Comparison of ENCODE assay signal across 1 cellular context in the genomic region with DNA sequence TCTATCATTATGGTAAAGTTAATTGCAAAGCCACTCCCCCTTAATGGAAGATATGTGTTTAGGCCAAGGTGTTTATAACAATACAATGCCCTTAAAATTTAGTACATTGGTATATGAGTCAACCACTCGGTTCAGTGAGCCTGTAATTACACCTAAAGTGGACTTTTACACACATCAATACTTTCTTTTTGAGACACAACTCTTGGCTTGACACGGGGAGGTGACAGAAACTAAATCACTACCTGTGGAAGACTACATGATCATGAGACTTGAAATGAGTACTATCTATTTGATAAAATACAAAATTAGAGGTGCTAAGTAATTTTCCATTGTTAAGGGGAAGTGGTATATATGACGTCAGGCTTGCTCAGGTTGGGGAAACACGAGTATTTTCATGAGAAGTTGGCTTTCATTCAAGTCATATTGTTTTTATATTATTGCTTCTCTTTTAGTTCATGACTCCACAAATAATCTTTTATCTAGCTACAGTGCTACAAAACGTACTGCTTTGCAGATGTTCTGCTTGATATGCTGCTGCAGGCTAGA.
TF ChIP-seq lines count a peak whose summit lies in the region.

No MANE protein-coding gene starts in this region.

TF ChIP-seq in GM12878, 131 proteins besides CTCF, POLR2A, EP300 and RAD21 (continued from another document and continues in another):
- TF ChIP-seq, protein P1, sequence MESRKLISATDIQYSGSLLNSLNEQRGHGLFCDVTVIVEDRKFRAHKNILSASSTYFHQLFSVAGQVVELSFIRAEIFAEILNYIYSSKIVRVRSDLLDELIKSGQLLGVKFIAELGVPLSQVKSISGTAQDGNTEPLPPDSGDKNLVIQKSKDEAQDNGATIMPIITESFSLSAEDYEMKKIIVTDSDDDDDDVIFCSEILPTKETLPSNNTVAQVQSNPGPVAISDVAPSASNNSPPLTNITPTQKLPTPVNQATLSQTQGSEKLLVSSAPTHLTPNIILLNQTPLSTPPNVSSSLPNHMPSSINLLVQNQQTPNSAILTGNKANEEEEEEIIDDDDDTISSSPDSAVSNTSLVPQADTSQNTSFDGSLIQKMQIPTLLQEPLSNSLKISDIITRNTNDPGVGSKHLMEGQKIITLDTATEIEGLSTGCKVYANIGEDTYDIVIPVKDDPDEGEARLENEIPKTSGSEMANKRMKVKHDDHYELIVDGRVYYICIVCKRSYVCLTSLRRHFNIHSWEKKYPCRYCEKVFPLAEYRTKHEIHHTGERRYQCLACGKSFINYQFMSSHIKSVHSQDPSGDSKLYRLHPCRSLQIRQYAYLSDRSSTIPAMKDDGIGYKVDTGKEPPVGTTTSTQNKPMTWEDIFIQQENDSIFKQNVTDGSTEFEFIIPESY (IDR thresholded peaks at IDR 0.05): no peak
- TF ChIP-seq JUND (IDR thresholded peaks at IDR 0.05; ENCODE audit: low read depth, low read length) (no peak), HDAC2 (IDR thresholded peaks at IDR 0.05) (no peak), BACH1 (IDR thresholded peaks at IDR 0.05; ENCODE audit: borderline replicate concordance) (no peak), TAF1 (IDR thresholded peaks at IDR 0.05; ENCODE audit: borderline replicate concordance, low read depth, low read length) (no peak), MTA3 (IDR thresholded peaks at IDR 0.05; ENCODE audit: borderline replicate concordance, low read length) (no peak), CBX5 (IDR thresholded peaks at IDR 0.05; ENCODE audit: low read depth) (no peak), KLF5 (IDR thresholded peaks at IDR 0.05; ENCODE audit: partially characterized antibody) (no peak), IKZF1 (conservative IDR thresholded peaks at IDR 0.05) (0 out of 2 replicates have a peak, but pooled peaks have one; percentile 24), NFYA (IDR thresholded peaks at IDR 0.05; ENCODE audit: borderline replicate concordance, low read depth, low read length) (no peak), MYB (IDR thresholded peaks at IDR 0.05; ENCODE audit: borderline replicate concordance, low read depth, low read length) (no peak), ZNF24 (IDR thresholded peaks at IDR 0.05) (no peak), POLR2AphosphoS5 (IDR thresholded peaks at IDR 0.05; ENCODE audit: low read length) (no peak), JUNB (IDR thresholded peaks at IDR 0.05) (peak; percentile 39), CBFB (IDR thresholded peaks at IDR 0.05; ENCODE audit: low read depth) (no peak), FOXM1 (IDR thresholded peaks at IDR 0.05; ENCODE audit: low read depth, low read length) (no peak), MYC (IDR thresholded peaks at IDR 0.05; ENCODE audit: insufficient read depth, insufficient read length, insufficient replicate concordance, low read length, severe bottlenecking) (no peak), NFXL1 (IDR thresholded peaks at IDR 0.05; ENCODE audit: borderline replicate concordance) (no peak), ATF7 (IDR thresholded peaks at IDR 0.05; ENCODE audit: low read depth) (peak; percentile 95), ZNF274 (IDR thresholded peaks at IDR 0.05; ENCODE audit: insufficient read depth, insufficient read length) (no peak), HDAC6 (IDR thresholded peaks at IDR 0.05; ENCODE audit: unreplicated experiment) (no peak), POU2F2 (IDR thresholded peaks at IDR 0.05; ENCODE audit: borderline replicate concordance, low read depth, low read length) (no peak), TBL1XR1 (IDR thresholded peaks at IDR 0.05; ENCODE audit: low read depth, low read length) (no peak), ZNF207 (IDR thresholded peaks at IDR 0.05; ENCODE audit: borderline replicate concordance) (no peak), NR2C2 (IDR thresholded peaks at IDR 0.05; ENCODE audit: borderline replicate concordance, control insufficient read depth, insufficient read length, low read depth) (no peak), RB1 (IDR thresholded peaks at IDR 0.05; ENCODE audit: borderline replicate concordance) (no peak), PML (IDR thresholded peaks at IDR 0.05; ENCODE audit: low read length) (no peak), LARP7 (IDR thresholded peaks at IDR 0.05) (no peak), RUNX3 (IDR thresholded peaks at IDR 0.05; ENCODE audit: low read length) (no peak), ZBED1 (IDR thresholded peaks at IDR 0.05; ENCODE audit: borderline replicate concordance) (no peak), NFIC (IDR thresholded peaks at IDR 0.05; ENCODE audit: low read depth, low read length) (no peak; the same call in 1 of the 2 replicates), EED (IDR thresholded peaks at IDR 0.05; ENCODE audit: low read depth) (no peak), SUZ12 (IDR thresholded peaks at IDR 0.05; ENCODE audit: unreplicated experiment) (no peak)
- TF ChIP-seq, protein P2, sequence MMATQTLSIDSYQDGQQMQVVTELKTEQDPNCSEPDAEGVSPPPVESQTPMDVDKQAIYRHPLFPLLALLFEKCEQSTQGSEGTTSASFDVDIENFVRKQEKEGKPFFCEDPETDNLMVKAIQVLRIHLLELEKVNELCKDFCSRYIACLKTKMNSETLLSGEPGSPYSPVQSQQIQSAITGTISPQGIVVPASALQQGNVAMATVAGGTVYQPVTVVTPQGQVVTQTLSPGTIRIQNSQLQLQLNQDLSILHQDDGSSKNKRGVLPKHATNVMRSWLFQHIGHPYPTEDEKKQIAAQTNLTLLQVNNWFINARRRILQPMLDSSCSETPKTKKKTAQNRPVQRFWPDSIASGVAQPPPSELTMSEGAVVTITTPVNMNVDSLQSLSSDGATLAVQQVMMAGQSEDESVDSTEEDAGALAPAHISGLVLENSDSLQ (IDR thresholded peaks at IDR 0.05): no peak
- TF ChIP-seq, protein P3, sequence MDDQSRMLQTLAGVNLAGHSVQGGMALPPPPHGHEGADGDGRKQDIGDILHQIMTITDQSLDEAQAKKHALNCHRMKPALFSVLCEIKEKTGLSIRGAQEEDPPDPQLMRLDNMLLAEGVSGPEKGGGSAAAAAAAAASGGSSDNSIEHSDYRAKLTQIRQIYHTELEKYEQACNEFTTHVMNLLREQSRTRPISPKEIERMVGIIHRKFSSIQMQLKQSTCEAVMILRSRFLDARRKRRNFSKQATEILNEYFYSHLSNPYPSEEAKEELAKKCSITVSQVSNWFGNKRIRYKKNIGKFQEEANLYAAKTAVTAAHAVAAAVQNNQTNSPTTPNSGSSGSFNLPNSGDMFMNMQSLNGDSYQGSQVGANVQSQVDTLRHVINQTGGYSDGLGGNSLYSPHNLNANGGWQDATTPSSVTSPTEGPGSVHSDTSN (IDR thresholded peaks at IDR 0.05; ENCODE audit: insufficient replicate concordance, low read depth, low read length): no peak
- TF ChIP-seq, protein P4, sequence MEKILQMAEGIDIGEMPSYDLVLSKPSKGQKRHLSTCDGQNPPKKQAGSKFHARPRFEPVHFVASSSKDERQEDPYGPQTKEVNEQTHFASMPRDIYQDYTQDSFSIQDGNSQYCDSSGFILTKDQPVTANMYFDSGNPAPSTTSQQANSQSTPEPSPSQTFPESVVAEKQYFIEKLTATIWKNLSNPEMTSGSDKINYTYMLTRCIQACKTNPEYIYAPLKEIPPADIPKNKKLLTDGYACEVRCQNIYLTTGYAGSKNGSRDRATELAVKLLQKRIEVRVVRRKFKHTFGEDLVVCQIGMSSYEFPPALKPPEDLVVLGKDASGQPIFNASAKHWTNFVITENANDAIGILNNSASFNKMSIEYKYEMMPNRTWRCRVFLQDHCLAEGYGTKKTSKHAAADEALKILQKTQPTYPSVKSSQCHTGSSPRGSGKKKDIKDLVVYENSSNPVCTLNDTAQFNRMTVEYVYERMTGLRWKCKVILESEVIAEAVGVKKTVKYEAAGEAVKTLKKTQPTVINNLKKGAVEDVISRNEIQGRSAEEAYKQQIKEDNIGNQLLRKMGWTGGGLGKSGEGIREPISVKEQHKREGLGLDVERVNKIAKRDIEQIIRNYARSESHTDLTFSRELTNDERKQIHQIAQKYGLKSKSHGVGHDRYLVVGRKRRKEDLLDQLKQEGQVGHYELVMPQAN (conservative IDR thresholded peaks at IDR 0.05): no peak
- TF ChIP-seq, protein P5, sequence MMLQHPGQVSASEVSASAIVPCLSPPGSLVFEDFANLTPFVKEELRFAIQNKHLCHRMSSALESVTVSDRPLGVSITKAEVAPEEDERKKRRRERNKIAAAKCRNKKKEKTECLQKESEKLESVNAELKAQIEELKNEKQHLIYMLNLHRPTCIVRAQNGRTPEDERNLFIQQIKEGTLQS (IDR thresholded peaks at IDR 0.05; ENCODE audit: borderline replicate concordance, extremely low read depth, low read depth, low read length): no peak
- TF ChIP-seq, protein P6, sequence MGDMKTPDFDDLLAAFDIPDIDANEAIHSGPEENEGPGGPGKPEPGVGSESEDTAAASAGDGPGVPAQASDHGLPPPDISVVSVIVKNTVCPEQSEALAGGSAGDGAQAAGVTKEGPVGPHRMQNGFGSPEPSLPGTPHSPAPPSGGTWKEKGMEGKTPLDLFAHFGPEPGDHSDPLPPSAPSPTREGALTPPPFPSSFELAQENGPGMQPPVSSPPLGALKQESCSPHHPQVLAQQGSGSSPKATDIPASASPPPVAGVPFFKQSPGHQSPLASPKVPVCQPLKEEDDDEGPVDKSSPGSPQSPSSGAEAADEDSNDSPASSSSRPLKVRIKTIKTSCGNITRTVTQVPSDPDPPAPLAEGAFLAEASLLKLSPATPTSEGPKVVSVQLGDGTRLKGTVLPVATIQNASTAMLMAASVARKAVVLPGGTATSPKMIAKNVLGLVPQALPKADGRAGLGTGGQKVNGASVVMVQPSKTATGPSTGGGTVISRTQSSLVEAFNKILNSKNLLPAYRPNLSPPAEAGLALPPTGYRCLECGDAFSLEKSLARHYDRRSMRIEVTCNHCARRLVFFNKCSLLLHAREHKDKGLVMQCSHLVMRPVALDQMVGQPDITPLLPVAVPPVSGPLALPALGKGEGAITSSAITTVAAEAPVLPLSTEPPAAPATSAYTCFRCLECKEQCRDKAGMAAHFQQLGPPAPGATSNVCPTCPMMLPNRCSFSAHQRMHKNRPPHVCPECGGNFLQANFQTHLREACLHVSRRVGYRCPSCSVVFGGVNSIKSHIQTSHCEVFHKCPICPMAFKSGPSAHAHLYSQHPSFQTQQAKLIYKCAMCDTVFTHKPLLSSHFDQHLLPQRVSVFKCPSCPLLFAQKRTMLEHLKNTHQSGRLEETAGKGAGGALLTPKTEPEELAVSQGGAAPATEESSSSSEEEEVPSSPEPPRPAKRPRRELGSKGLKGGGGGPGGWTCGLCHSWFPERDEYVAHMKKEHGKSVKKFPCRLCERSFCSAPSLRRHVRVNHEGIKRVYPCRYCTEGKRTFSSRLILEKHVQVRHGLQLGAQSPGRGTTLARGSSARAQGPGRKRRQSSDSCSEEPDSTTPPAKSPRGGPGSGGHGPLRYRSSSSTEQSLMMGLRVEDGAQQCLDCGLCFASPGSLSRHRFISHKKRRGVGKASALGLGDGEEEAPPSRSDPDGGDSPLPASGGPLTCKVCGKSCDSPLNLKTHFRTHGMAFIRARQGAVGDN (IDR thresholded peaks at IDR 0.05): no peak
- TF ChIP-seq, protein P7, sequence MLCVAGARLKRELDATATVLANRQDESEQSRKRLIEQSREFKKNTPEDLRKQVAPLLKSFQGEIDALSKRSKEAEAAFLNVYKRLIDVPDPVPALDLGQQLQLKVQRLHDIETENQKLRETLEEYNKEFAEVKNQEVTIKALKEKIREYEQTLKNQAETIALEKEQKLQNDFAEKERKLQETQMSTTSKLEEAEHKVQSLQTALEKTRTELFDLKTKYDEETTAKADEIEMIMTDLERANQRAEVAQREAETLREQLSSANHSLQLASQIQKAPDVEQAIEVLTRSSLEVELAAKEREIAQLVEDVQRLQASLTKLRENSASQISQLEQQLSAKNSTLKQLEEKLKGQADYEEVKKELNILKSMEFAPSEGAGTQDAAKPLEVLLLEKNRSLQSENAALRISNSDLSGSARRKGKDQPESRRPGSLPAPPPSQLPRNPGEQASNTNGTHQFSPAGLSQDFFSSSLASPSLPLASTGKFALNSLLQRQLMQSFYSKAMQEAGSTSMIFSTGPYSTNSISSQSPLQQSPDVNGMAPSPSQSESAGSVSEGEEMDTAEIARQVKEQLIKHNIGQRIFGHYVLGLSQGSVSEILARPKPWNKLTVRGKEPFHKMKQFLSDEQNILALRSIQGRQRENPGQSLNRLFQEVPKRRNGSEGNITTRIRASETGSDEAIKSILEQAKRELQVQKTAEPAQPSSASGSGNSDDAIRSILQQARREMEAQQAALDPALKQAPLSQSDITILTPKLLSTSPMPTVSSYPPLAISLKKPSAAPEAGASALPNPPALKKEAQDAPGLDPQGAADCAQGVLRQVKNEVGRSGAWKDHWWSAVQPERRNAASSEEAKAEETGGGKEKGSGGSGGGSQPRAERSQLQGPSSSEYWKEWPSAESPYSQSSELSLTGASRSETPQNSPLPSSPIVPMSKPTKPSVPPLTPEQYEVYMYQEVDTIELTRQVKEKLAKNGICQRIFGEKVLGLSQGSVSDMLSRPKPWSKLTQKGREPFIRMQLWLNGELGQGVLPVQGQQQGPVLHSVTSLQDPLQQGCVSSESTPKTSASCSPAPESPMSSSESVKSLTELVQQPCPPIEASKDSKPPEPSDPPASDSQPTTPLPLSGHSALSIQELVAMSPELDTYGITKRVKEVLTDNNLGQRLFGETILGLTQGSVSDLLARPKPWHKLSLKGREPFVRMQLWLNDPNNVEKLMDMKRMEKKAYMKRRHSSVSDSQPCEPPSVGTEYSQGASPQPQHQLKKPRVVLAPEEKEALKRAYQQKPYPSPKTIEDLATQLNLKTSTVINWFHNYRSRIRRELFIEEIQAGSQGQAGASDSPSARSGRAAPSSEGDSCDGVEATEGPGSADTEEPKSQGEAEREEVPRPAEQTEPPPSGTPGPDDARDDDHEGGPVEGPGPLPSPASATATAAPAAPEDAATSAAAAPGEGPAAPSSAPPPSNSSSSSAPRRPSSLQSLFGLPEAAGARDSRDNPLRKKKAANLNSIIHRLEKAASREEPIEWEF (IDR thresholded peaks at IDR 0.05; ENCODE audit: insufficient replicate concordance, low read depth, low read length): no peak
- TF ChIP-seq, protein P8, sequence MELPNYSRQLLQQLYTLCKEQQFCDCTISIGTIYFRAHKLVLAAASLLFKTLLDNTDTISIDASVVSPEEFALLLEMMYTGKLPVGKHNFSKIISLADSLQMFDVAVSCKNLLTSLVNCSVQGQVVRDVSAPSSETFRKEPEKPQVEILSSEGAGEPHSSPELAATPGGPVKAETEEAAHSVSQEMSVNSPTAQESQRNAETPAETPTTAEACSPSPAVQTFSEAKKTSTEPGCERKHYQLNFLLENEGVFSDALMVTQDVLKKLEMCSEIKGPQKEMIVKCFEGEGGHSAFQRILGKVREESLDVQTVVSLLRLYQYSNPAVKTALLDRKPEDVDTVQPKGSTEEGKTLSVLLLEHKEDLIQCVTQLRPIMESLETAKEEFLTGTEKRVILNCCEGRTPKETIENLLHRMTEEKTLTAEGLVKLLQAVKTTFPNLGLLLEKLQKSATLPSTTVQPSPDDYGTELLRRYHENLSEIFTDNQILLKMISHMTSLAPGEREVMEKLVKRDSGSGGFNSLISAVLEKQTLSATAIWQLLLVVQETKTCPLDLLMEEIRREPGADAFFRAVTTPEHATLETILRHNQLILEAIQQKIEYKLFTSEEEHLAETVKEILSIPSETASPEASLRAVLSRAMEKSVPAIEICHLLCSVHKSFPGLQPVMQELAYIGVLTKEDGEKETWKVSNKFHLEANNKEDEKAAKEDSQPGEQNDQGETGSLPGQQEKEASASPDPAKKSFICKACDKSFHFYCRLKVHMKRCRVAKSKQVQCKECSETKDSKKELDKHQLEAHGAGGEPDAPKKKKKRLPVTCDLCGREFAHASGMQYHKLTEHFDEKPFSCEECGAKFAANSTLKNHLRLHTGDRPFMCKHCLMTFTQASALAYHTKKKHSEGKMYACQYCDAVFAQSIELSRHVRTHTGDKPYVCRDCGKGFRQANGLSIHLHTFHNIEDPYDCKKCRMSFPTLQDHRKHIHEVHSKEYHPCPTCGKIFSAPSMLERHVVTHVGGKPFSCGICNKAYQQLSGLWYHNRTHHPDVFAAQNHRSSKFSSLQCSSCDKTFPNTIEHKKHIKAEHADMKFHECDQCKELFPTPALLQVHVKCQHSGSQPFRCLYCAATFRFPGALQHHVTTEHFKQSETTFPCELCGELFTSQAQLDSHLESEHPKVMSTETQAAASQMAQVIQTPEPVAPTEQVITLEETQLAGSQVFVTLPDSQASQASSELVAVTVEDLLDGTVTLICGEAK (IDR thresholded peaks at IDR 0.05; ENCODE audit: borderline replicate concordance): no peak
